Comparison of ENCODE assay signal across 11 cellular contexts in genomic region chr22:44587004-44587793, GRCh38.
DNase-seq lines count a peak whose midpoint lies in the region; ATAC-seq, FAIRE-seq and TF ChIP-seq lines count a peak whose summit lies in the region.
"Had no signal": no experiment of that assay in that cellular context is flagged by ENCODE, and none has a peak within 500 bp of the region (broad histone marks: within the 10 kb centered on the region; RNA-seq: fewer than 3 reads in every experiment).

No MANE protein-coding gene starts in this region.

- no peak for FAIRE-seq in kidney (lab: Jason Lieb, UNC)

- intact Hi-C loops in kidney (cut with DNase I) = no loop called here

- H3K27me3 ChIP-seq in SJCRH30 = no peaks in the 10 kb centered on the region

- H3K27ac ChIP-seq in SJCRH30 = no peak overlapping the region
- no peak overlapping the region for H3K27ac ChIP-seq in kidney (ENCODE audit: low read depth in 2 of 2, low read length in 2 of 2)
- H3K27ac ChIP-seq: foreskin keratinocyte had no signal

- no peaks in the 10 kb centered on the region for H3K36me3 ChIP-seq in SJCRH30
- H3K36me3 ChIP-seq in kidney (ENCODE audit: control insufficient read depth in 1 of 2, insufficient read depth in 2 of 2, low read length in 2 of 2) = no peaks in the 10 kb centered on the region

- DNase-seq in AG20443 (ENCODE audit: low spot score) = peak; percentile 71
- DNase-seq in LHCN-M2 (ENCODE audit: low read depth) = peak; percentile 57
- peak; percentile 47 to 61 for DNase-seq in SJCRH30
- DNase-seq in kidney = peak; percentile 70
- DNase-seq in ureter (ENCODE audit: low spot score) = no peak
- DNase-seq: activated gamma-delta T cell, foreskin keratinocyte, GF-D8 had no signal

- no peak for TF ChIP-seq CTCF in kidney (IDR thresholded peaks at IDR 0.05; ENCODE audit: borderline replicate concordance, extremely low read depth, insufficient read depth)

- ATAC-seq in GM19452 (IDR thresholded peaks at IDR 0.05; ENCODE audit: unreplicated experiment) (no peak), GM19351 (IDR thresholded peaks at IDR 0.05; ENCODE audit: unreplicated experiment) (no peak), HG03460 (IDR thresholded peaks at IDR 0.05; ENCODE audit: unreplicated experiment) (no peak)

- H3K4me1 ChIP-seq in SJCRH30 = peaks cover 5% of the 10 kb centered on the region; the same call in 1 of the 2 replicates
- no peaks in the 10 kb centered on the region for H3K4me1 ChIP-seq in kidney (ENCODE audit: control insufficient read depth in 1 of 2, insufficient read depth in 1 of 2, low read depth in 1 of 2, low read length in 2 of 2)
- H3K4me1 ChIP-seq: foreskin keratinocyte had no signal

- H3K9ac ChIP-seq in kidney (ENCODE audit: low read length in 2 of 2) = no peak overlapping the region

- H3K9me3 ChIP-seq in SJCRH30 (replicated peaks) (0 out of 2 replicates have a peak, but pooled peaks cover 5% of the 10 kb centered on the region), kidney (ENCODE audit: control insufficient read depth in 1 of 2, low read length in 2 of 2) (peaks cover 0 to 6% of the 10 kb centered on the region in 2 donors)

- H3K4me3 ChIP-seq in SJCRH30 (no peak overlapping the region), kidney (ENCODE audit: low read length in 2 of 2) (no peak overlapping the region)
